24 cellular contexts compared by ENCODE assay signal in the genomic region with DNA sequence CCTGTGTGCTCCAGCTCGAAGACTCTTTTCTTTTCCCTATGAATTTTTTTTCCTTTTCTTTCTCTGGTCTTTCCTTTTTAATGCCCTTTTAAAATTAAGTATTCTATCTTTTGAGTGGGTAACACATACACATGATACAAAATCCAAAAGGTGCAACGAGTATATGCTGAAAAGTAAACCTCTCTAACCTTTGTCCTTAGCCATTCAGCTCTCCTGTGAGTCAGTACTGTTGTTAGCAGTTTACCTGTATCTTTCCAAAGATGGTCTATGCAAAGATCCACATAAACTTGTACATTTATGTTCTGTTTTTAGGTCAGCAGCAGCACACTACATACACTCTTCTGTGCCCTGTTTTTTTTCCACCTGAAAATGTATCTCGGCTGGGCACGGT. TPM values are rescaled to one million over a fixed set of nuclear protein-coding genes. Genes with fewer than 3 reads are reported as not detected.
DNase-seq lines count a peak whose midpoint lies in the region; ATAC-seq, FAIRE-seq and TF ChIP-seq lines count a peak whose summit lies in the region.
"Had no signal": no experiment of that assay in that cellular context is flagged by ENCODE, and none has a peak within 500 bp of the region (broad histone marks: within the 10 kb centered on the region; RNA-seq: fewer than 3 reads in every experiment).

No MANE protein-coding gene starts in this region.

- no peaks in the 10 kb centered on the region for H3K9me2 ChIP-seq in Loucy (replicated peaks; ENCODE audit: low read depth, low read length)

- H3K79me2 ChIP-seq in Loucy (ENCODE audit: insufficient read depth, low read length), result no peaks in the 10 kb centered on the region

- TF ChIP-seq CTCF in Loucy (conservative IDR thresholded peaks at IDR 0.05; ENCODE audit: low read length), result no peak

- peaks cover 41% of the 10 kb centered on the region for H3K4me1 ChIP-seq in Loucy (ENCODE audit: insufficient read depth, low read length, poor library complexity, severe bottlenecking)
- H3K4me1 ChIP-seq: prostate gland, thyroid gland, vagina had no signal

- POLR2A ChIA-PET in activated naive CD8-positive, alpha-beta T cell treated with anti-CD3 and anti-CD28 coated beads, Interleukin-2, amount 10 ng/mL, durations not matched to agents 7 days and 5 days (lab: Charles Lee), result interaction anchor here (1.6 kb wide), 1 partner anchor 40 kb away, joined by 12 read pairs; the partner anchor contains the start of gene SLC25A5

- peak overlapping the region; percentile 65 for H3K4me3 Mint-ChIP-seq in activated naive CD8-positive, alpha-beta T cell treated with anti-CD3 and anti-CD28 coated beads, Interleukin-2, amount 10 ng/mL, durations not matched to agents 7 days and 5 days
- H3K4me3 Mint-ChIP-seq in activated naive CD8-positive, alpha-beta T cell treated with anti-CD3 and anti-CD28 coated beads for 36 hours, result no peak overlapping the region
- no peak overlapping the region for H3K4me3 Mint-ChIP-seq in stimulated activated memory B cell treated with anti-CD40 and anti-IgM and Interleukin-4, amounts not matched to agents 10 μg/mL and 1 μg/mL and 100 μg/mL, for 72 hours
- H3K4me3 Mint-ChIP-seq: H9; stimulated activated naive CD8-positive, alpha-beta T cell treated with anti-CD3 and anti-CD28 coated beads, Interleukin-15, amount 100 ng/mL, for 72 hours had no signal

- FAIRE-seq in GM19239 (lab: Jason Lieb, UNC), result no peak
- FAIRE-seq: endometrium, frontal cortex had no signal

- H3K36me3 ChIP-seq in Loucy (ENCODE audit: insufficient read depth, low read length), result no peaks in the 10 kb centered on the region
- H3K36me3 ChIP-seq: prostate gland, thyroid gland, vagina had no signal

- H3K4me2 ChIP-seq in Loucy (ENCODE audit: low read depth, low read length, poor library complexity, severe bottlenecking), result peak overlapping the region; percentile 72

- peaks cover 15% of the 10 kb centered on the region for H3K4me1 Mint-ChIP-seq in activated naive CD8-positive, alpha-beta T cell treated with anti-CD3 and anti-CD28 coated beads, Interleukin-2, amount 10 ng/mL, durations not matched to agents 7 days and 5 days
- H3K4me1 Mint-ChIP-seq in activated naive CD8-positive, alpha-beta T cell treated with anti-CD3 and anti-CD28 coated beads for 36 hours, result peaks cover 18% of the 10 kb centered on the region
- peaks cover 25% of the 10 kb centered on the region for H3K4me1 Mint-ChIP-seq in stimulated activated memory B cell treated with anti-CD40 and anti-IgM and Interleukin-4, amounts not matched to agents 10 μg/mL and 1 μg/mL and 100 μg/mL, for 72 hours

- H3K9me3 Mint-ChIP-seq in activated naive CD8-positive, alpha-beta T cell treated with anti-CD3 and anti-CD28 coated beads, Interleukin-2, amount 10 ng/mL, durations not matched to agents 7 days and 5 days, result no peaks in the 10 kb centered on the region
- H3K9me3 Mint-ChIP-seq in activated naive CD8-positive, alpha-beta T cell treated with anti-CD3 and anti-CD28 coated beads for 36 hours, result no peaks in the 10 kb centered on the region
- no peaks in the 10 kb centered on the region for H3K9me3 Mint-ChIP-seq in stimulated activated memory B cell treated with anti-CD40 and anti-IgM and Interleukin-4, amounts not matched to agents 10 μg/mL and 1 μg/mL and 100 μg/mL, for 72 hours
- H3K9me3 Mint-ChIP-seq: activated naive CD4-positive, alpha-beta T cell treated with anti-CD3 and anti-CD28 coated beads, Interleukin-2, amount 50 U/mL, for 24 hours; stimulated activated naive CD8-positive, alpha-beta T cell treated with anti-CD3 and anti-CD28 coated beads, Interleukin-15, amount 100 ng/mL, for 72 hours had no signal

- no peaks in the 10 kb centered on the region for H3K27me3 Mint-ChIP-seq in activated naive CD8-positive, alpha-beta T cell treated with anti-CD3 and anti-CD28 coated beads, Interleukin-2, amount 10 ng/mL, durations not matched to agents 7 days and 5 days
- no peaks in the 10 kb centered on the region for H3K27me3 Mint-ChIP-seq in activated naive CD8-positive, alpha-beta T cell treated with anti-CD3 and anti-CD28 coated beads for 36 hours
- no peaks in the 10 kb centered on the region for H3K27me3 Mint-ChIP-seq in stimulated activated memory B cell treated with anti-CD40 and anti-IgM and Interleukin-4, amounts not matched to agents 10 μg/mL and 1 μg/mL and 100 μg/mL, for 72 hours
- H3K27me3 Mint-ChIP-seq: activated naive CD4-positive, alpha-beta T cell treated with anti-CD3 and anti-CD28 coated beads, Interleukin-2, amount 50 U/mL, for 24 hours; stimulated activated naive CD8-positive, alpha-beta T cell treated with anti-CD3 and anti-CD28 coated beads, Interleukin-15, amount 100 ng/mL, for 72 hours had no signal

- H3K9me3 ChIP-seq in Loucy (ENCODE audit: insufficient read depth, low read depth, low read length), result no peaks in the 10 kb centered on the region
- H3K9me3 ChIP-seq: esophagus squamous epithelium, prostate gland, thyroid gland, vagina had no signal

- 0 out of 2 replicates have a peak overlapping the region, but pooled peaks have one; percentile 45 for H2AFZ ChIP-seq in Loucy (ENCODE audit: low read length)

- H3K27ac Mint-ChIP-seq in activated naive CD8-positive, alpha-beta T cell treated with anti-CD3 and anti-CD28 coated beads, Interleukin-2, amount 10 ng/mL, durations not matched to agents 7 days and 5 days, result peak overlapping the region; percentile 89
- H3K27ac Mint-ChIP-seq in activated naive CD8-positive, alpha-beta T cell treated with anti-CD3 and anti-CD28 coated beads for 36 hours, result no peak overlapping the region
- peak overlapping the region; percentile 78 for H3K27ac Mint-ChIP-seq in stimulated activated memory B cell treated with anti-CD40 and anti-IgM and Interleukin-4, amounts not matched to agents 10 μg/mL and 1 μg/mL and 100 μg/mL, for 72 hours

- peak overlapping the region; percentile 65 for H3K4me3 ChIP-seq in Loucy (ENCODE audit: low read length, poor library complexity, severe bottlenecking)
- H3K4me3 ChIP-seq: esophagus squamous epithelium, prostate gland, thyroid gland, vagina had no signal

- H3K27me3 ChIP-seq in Loucy (ENCODE audit: insufficient read depth, low read length, poor library complexity, severe bottlenecking), result no peaks in the 10 kb centered on the region
- H3K27me3 ChIP-seq: esophagus squamous epithelium, thyroid gland, vagina had no signal

- no peaks in the 10 kb centered on the region for H3K36me3 Mint-ChIP-seq in activated naive CD8-positive, alpha-beta T cell treated with anti-CD3 and anti-CD28 coated beads, Interleukin-2, amount 10 ng/mL, durations not matched to agents 7 days and 5 days
- no peaks in the 10 kb centered on the region for H3K36me3 Mint-ChIP-seq in activated naive CD8-positive, alpha-beta T cell treated with anti-CD3 and anti-CD28 coated beads for 36 hours
- peaks cover 12% of the 10 kb centered on the region for H3K36me3 Mint-ChIP-seq in stimulated activated memory B cell treated with anti-CD40 and anti-IgM and Interleukin-4, amounts not matched to agents 10 μg/mL and 1 μg/mL and 100 μg/mL, for 72 hours

- no peak for ATAC-seq in activated naive CD8-positive, alpha-beta T cell treated with anti-CD3 and anti-CD28 coated beads, Interleukin-2, amount 10 ng/mL, durations not matched to agents 7 days and 5 days (ENCODE audit: low read depth)
- peak; percentile 61 for ATAC-seq in left lobe of liver
- no peak for ATAC-seq in stimulated activated memory B cell treated with anti-CD40 and anti-IgM and Interleukin-4, amounts not matched to agents 10 μg/mL and 1 μg/mL and 100 μg/mL, for 72 hours
- ATAC-seq: SK-N-SH treated with all-trans-retinoic acid at 6 μM for 48 hours had no signal

- H4K20me1 ChIP-seq in Loucy (ENCODE audit: insufficient read depth, low read length, poor library complexity, severe bottlenecking), result no peaks in the 10 kb centered on the region

- H3K9ac ChIP-seq in Loucy (ENCODE audit: low read depth, low read length, poor library complexity, severe bottlenecking), result peak overlapping the region; percentile 75

- H3F3A ChIP-seq in Loucy (ENCODE audit: low read depth), result peaks cover 4% of the 10 kb centered on the region; the same call in 1 of the 2 replicates

- no peak for DNase-seq in activated naive CD8-positive, alpha-beta T cell treated with anti-CD3 and anti-CD28 coated beads, Interleukin-2, amount 10 ng/mL, durations not matched to agents 7 days and 5 days
- DNase-seq in activated naive CD8-positive, alpha-beta T cell treated with anti-CD3 and anti-CD28 coated beads for 36 hours, result no peak
- DNase-seq in left lobe of liver (ENCODE audit: low spot score), result no peak
- no peak for DNase-seq in SK-N-DZ (ENCODE audit: low spot score)
- DNase-seq in GM19239 (ENCODE audit: insufficient read length, low spot score), result no peak
- DNase-seq in AG08396 (ENCODE audit: low spot score), result no peak
- DNase-seq: activated CD4-positive, alpha-beta T cell treated with anti-CD3 and anti-CD28 coated beads for 48 hours; DMS79; esophagus squamous epithelium; H9; Karpas-422; NCI-H446; NCI-H82; stimulated activated CD4-positive, alpha-beta T cell treated with anti-CD3 and anti-CD28 coated beads, Interleukin-15, amount 100 ng/mL, for 24 hours; thyroid gland had no signal

RNA-seq across cellular contexts. Expression of gene SLC25A43, which starts 28.7 kb away (rescaled TPM):
- 1 to 10 TPM; 7.2 to 7.3 TPM for total RNA-seq in activated naive CD8-positive, alpha-beta T cell treated with anti-CD3 and anti-CD28 coated beads, Interleukin-2, amount 10 ng/mL, durations not matched to agents 7 days and 5 days
- total RNA-seq in activated naive CD8-positive, alpha-beta T cell treated with anti-CD3 and anti-CD28 coated beads for 36 hours, result 1 to 10 TPM; 4.9 to 5.9 TPM
- 7.3 TPM for total RNA-seq in left lobe of liver
- 0.19 TPM in 1 of 2 replicates, not detected in the other for polyA plus RNA-seq in SK-N-DZ (2014; cell fraction: cytosol; rRNA removed)
- polyA plus RNA-seq in SK-N-DZ (2014; cell fraction: nucleus; rRNA removed), result not detected in 2 replicates

RNA-seq across cellular contexts. Expression of gene SLC25A5, which starts 40.5 kb away (rescaled TPM):
- total RNA-seq in activated naive CD8-positive, alpha-beta T cell treated with anti-CD3 and anti-CD28 coated beads, Interleukin-2, amount 10 ng/mL, durations not matched to agents 7 days and 5 days, result 100 to 1,000 TPM; 321 to 325 TPM
- 100 to 1,000 TPM; 794 to 829 TPM for total RNA-seq in activated naive CD8-positive, alpha-beta T cell treated with anti-CD3 and anti-CD28 coated beads for 36 hours
- 208 TPM for total RNA-seq in left lobe of liver
- polyA plus RNA-seq in SK-N-DZ (2014; cell fraction: cytosol; rRNA removed), result 165 and 166 TPM in 2 replicates
- polyA plus RNA-seq in SK-N-DZ (2014; cell fraction: nucleus; rRNA removed), result 71.5 and 97.5 TPM in 2 replicates
